13 cellular contexts compared by ENCODE assay signal in genomic region chr1:41365320-41365633, GRCh38. TPM values are rescaled to one million over a fixed set of nuclear protein-coding genes. Genes with fewer than 3 reads are reported as not detected.
DNase-seq lines count a peak whose midpoint lies in the region; ATAC-seq and TF ChIP-seq lines count a peak whose summit lies in the region.
"Had no signal": no experiment of that assay in that cellular context is flagged by ENCODE, and none has a peak within 500 bp of the region (broad histone marks: within the 10 kb centered on the region; RNA-seq: fewer than 3 reads in every experiment).

No MANE protein-coding gene starts in this region.

- H3K36me3 Mint-ChIP-seq in GM23338 (ENCODE audit: low read depth) (no peaks in the 10 kb centered on the region), chondrocyte (ENCODE audit: low read depth) (no peaks in the 10 kb centered on the region)

- H2AFZ ChIP-seq in GM23338 (no peak overlapping the region), osteoblast (ENCODE audit: low read length) (no peak overlapping the region)

- H3K4me1 Mint-ChIP-seq in GM23338 = peaks cover 57% of the 10 kb centered on the region
- peaks cover 30% of the 10 kb centered on the region for H3K4me1 Mint-ChIP-seq in chondrocyte (ENCODE audit: low read depth)
- H3K4me1 Mint-ChIP-seq: activated T-helper 17 cell treated with anti-CD3 and anti-CD28 coated beads, Interleukin-2, amount 50 U/mL, for 72 hours had no signal

- H3K27ac ChIP-seq in C4-2B (peak overlapping the region; percentile 80), GM23338 (ENCODE audit: low read depth) (no peak overlapping the region), osteoblast (ENCODE audit: low read depth, low read length) (no peak overlapping the region)
- H3K27ac ChIP-seq: lower lobe of right lung had no signal

- H3K27ac Mint-ChIP-seq in GM23338 (no peak overlapping the region), chondrocyte (ENCODE audit: unreplicated experiment) (peak overlapping the region; percentile 18)
- H3K27ac Mint-ChIP-seq: activated T-helper 17 cell treated with anti-CD3 and anti-CD28 coated beads, Interleukin-2, amount 50 U/mL, for 72 hours had no signal

- H3K27me3 ChIP-seq in GM23338 (ENCODE audit: insufficient read depth) (peaks cover 75% of the 10 kb centered on the region), osteoblast (ENCODE audit: insufficient read depth, low read length) (peaks cover 69% of the 10 kb centered on the region)

- DNase-seq in GM23338 (ENCODE audit: low spot score) (no peak), chondrocyte (ENCODE audit: low spot score) (no peak), osteoblast (ENCODE audit: insufficient read length, low spot score, missing footprints) (peak; percentile 85), germinal center (ENCODE audit: low spot score) (no peak), DMS153 treated with DMSO at 0.1 percent for 48 hours (lab: John Stamatoyannopoulos, UW; ENCODE audit: unreplicated experiment) (no peak), head of caudate nucleus (no peak), NCI-H187 (lab: John Stamatoyannopoulos, UW) (no peak)
- DNase-seq: lower lobe of right lung; NK-92 treated with Interleukin-12 subunit alpha and Interleukin-12 subunit beta, amount 100 ng/mL, for 24 hours; right cardiac atrium had no signal

- ATAC-seq in GM23338 = no peak
- ATAC-seq: activated T-helper 17 cell treated with anti-CD3 and anti-CD28 coated beads, Interleukin-2, amount 50 U/mL, for 72 hours had no signal

- intact Hi-C loops in head of caudate nucleus (cut with DNase I) = loop anchor here (5.0 kb wide), 1 partner anchor 52 kb away; no protein-coding TSS in a partner anchor

- TF ChIP-seq CTCF in C4-2B (conservative IDR thresholded peaks at IDR 0.05) (no peak), GM23338 (conservative IDR thresholded peaks at IDR 0.05; ENCODE audit: low read depth in 2 of 2) (no peak), chondrocyte (IDR thresholded peaks at IDR 0.05) (no peak), osteoblast (IDR thresholded peaks at IDR 0.05; ENCODE audit: extremely low read depth, low read depth, low read length) (no peak)

- H3F3A ChIP-seq in GM23338 (replicated peaks; ENCODE audit: low read depth) = 0 out of 2 replicates have a peak, but pooled peaks cover 4% of the 10 kb centered on the region

- H3K4me2 ChIP-seq in GM23338 (peak overlapping the region; percentile 95), osteoblast (ENCODE audit: insufficient read depth, low read length) (no peak overlapping the region)

- H3K4me3 Mint-ChIP-seq in GM23338 = peak overlapping the region; percentile 41; the same call in 2 of the 3 replicates
- peak overlapping the region; percentile 39 for H3K4me3 Mint-ChIP-seq in chondrocyte (ENCODE audit: unreplicated experiment)
- H3K4me3 Mint-ChIP-seq: activated T-helper 17 cell treated with anti-CD3 and anti-CD28 coated beads, Interleukin-2, amount 50 U/mL, for 72 hours had no signal

- H4K20me1 ChIP-seq in GM23338 (replicated peaks; ENCODE audit: insufficient read depth) (no peaks in the 10 kb centered on the region; the same call in 1 of the 2 replicates), osteoblast (ENCODE audit: insufficient read depth, low read length) (peaks cover 13% of the 10 kb centered on the region)

- no peak overlapping the region for H3K4me3 ChIP-seq in GM23338
- H3K4me3 ChIP-seq in osteoblast (ENCODE audit: insufficient read depth, low read length) = no peak overlapping the region

- H3K9me2 ChIP-seq in GM23338 (ENCODE audit: insufficient read depth) = no peaks in the 10 kb centered on the region

- H3K79me2 ChIP-seq in GM23338 (replicated peaks; ENCODE audit: insufficient read depth) = no peaks in the 10 kb centered on the region
- H3K79me2 ChIP-seq in osteoblast (ENCODE audit: insufficient read depth, low read length) = no peaks in the 10 kb centered on the region

- H3K9me3 Mint-ChIP-seq in GM23338 (no peaks in the 10 kb centered on the region), chondrocyte (ENCODE audit: low read depth) (no peaks in the 10 kb centered on the region)
- H3K9me3 Mint-ChIP-seq: activated T-helper 17 cell treated with anti-CD3 and anti-CD28 coated beads, Interleukin-2, amount 50 U/mL, for 72 hours; IgD-negative memory B cell had no signal

- H3K4me1 ChIP-seq in GM23338 (ENCODE audit: insufficient read depth) (peaks cover 47% of the 10 kb centered on the region), osteoblast (ENCODE audit: insufficient read depth, low read length) (peaks cover 3% of the 10 kb centered on the region)

- H3K36me3 ChIP-seq in GM23338 (ENCODE audit: insufficient read depth) (no peaks in the 10 kb centered on the region), osteoblast (ENCODE audit: insufficient read depth, low read length) (no peaks in the 10 kb centered on the region)
- H3K36me3 ChIP-seq: lower lobe of right lung had no signal

- peaks cover 54% of the 10 kb centered on the region for H3K27me3 Mint-ChIP-seq in GM23338 (ENCODE audit: insufficient read depth, low read depth, poor library complexity)
- H3K27me3 Mint-ChIP-seq in chondrocyte (ENCODE audit: low read depth) = no peaks in the 10 kb centered on the region

- H3K9me3 ChIP-seq in osteoblast (ENCODE audit: low read depth, low read length) = no peaks in the 10 kb centered on the region
- H3K9me3 ChIP-seq: lower lobe of right lung had no signal

TF ChIP-seq in GM23338, 12 proteins besides CTCF, POLR2A, EP300 and RAD21 (continues in another document):
- TF ChIP-seq CREB1 (CRISPR knock-in tag; IDR thresholded peaks at IDR 0.05; ENCODE audit: low read depth) (no peak), EZH2 (IDR thresholded peaks at IDR 0.05; ENCODE audit: low read depth, unreplicated experiment) (no peak), ZNF114 (CRISPR knock-in tag; IDR thresholded peaks at IDR 0.05) (no peak), NANOG (IDR thresholded peaks at IDR 0.05; ENCODE audit: borderline replicate concordance) (no peak), POLR2AphosphoS5 (IDR thresholded peaks at IDR 0.05; ENCODE audit: low read depth) (no peak), ZNF331 (CRISPR knock-in tag; IDR thresholded peaks at IDR 0.05; ENCODE audit: low read depth) (no peak), JUNB (IDR thresholded peaks at IDR 0.05; ENCODE audit: unreplicated experiment) (no peak), EZH2phosphoT487 (IDR thresholded peaks at IDR 0.05; ENCODE audit: unreplicated experiment) (no peak), STAT1 (IDR thresholded peaks at IDR 0.05; ENCODE audit: unreplicated experiment) (no peak)
- TF ChIP-seq, protein P1, sequence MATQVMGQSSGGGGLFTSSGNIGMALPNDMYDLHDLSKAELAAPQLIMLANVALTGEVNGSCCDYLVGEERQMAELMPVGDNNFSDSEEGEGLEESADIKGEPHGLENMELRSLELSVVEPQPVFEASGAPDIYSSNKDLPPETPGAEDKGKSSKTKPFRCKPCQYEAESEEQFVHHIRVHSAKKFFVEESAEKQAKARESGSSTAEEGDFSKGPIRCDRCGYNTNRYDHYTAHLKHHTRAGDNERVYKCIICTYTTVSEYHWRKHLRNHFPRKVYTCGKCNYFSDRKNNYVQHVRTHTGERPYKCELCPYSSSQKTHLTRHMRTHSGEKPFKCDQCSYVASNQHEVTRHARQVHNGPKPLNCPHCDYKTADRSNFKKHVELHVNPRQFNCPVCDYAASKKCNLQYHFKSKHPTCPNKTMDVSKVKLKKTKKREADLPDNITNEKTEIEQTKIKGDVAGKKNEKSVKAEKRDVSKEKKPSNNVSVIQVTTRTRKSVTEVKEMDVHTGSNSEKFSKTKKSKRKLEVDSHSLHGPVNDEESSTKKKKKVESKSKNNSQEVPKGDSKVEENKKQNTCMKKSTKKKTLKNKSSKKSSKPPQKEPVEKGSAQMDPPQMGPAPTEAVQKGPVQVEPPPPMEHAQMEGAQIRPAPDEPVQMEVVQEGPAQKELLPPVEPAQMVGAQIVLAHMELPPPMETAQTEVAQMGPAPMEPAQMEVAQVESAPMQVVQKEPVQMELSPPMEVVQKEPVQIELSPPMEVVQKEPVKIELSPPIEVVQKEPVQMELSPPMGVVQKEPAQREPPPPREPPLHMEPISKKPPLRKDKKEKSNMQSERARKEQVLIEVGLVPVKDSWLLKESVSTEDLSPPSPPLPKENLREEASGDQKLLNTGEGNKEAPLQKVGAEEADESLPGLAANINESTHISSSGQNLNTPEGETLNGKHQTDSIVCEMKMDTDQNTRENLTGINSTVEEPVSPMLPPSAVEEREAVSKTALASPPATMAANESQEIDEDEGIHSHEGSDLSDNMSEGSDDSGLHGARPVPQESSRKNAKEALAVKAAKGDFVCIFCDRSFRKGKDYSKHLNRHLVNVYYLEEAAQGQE (IDR thresholded peaks at IDR 0.05; ENCODE audit: unreplicated experiment) = no peak
- TF ChIP-seq, protein P2, sequence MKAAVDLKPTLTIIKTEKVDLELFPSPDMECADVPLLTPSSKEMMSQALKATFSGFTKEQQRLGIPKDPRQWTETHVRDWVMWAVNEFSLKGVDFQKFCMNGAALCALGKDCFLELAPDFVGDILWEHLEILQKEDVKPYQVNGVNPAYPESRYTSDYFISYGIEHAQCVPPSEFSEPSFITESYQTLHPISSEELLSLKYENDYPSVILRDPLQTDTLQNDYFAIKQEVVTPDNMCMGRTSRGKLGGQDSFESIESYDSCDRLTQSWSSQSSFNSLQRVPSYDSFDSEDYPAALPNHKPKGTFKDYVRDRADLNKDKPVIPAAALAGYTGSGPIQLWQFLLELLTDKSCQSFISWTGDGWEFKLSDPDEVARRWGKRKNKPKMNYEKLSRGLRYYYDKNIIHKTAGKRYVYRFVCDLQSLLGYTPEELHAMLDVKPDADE (IDR thresholded peaks at IDR 0.05) = no peak

RNA-seq across cellular contexts. Expression of gene FOXO6, which starts 4.0 kb away (rescaled TPM):
- 4.2 and 4.5 TPM in 2 replicates for total RNA-seq in GM23338 (2014; rRNA removed; shearing (Covaris generic))
- 0.66 and 0.68 TPM in 2 replicates for polyA plus RNA-seq in GM23338 (2016; fragmentation: Nextera tagmentation; extraction: Ambion mirVana)
- 1.1 to 3.2 TPM (median 1.7 TPM) in 3 replicates for total RNA-seq in chondrocyte
- not detected in 2 replicates for total RNA-seq in osteoblast
- polyA plus RNA-seq: IgD-negative memory B cell had no signal
